Comparison of ENCODE assay signal across 8 cellular contexts in the genomic region with DNA sequence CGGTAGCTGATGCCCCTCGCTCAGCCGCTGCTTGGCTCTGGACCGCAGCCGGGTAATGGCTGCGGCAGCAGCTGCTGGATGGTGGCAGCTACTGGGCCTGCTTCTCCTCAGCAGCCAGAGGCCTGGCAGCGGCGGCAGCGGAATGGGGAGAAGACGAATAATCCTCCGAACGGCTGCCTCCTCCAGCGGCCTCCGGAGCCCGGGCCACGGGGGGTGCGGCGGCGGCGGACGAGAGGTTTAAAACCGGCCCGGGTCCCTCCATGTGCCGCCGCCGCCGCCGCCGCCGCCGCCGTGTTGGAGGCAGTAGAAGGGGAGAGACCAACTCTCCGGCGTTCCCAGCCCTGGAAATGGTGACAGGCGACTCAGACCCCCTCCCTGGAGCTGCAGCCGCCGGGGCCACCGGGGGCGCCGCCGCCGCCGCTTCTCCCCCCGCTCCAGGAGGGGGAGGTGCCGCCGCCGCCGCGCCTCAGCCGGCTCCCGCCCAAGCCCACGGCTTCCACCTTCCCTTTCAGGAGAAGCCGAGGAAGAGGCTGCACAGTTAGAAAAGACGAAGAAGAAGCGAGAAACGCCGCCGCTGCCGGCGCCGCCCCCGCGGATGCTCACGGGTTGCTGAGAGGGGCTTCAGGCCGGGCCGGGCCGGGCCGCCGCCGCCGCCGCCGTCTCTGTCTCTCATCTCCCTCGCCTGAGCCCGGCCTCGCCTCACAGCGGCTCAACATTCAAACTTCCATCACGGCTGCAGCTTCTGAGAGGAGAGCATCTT.
DNase-seq lines count a peak whose midpoint lies in the region; ATAC-seq and TF ChIP-seq lines count a peak whose summit lies in the region.

No MANE protein-coding gene starts in this region.

- H3K9me3 ChIP-seq in HAP-1 (0 out of 2 replicates have a peak, but pooled peaks cover under 1% of the 10 kb centered on the region), hepatocyte (ENCODE audit: low read depth) (no peaks in the 10 kb centered on the region)

- no peaks in the 10 kb centered on the region for H4K20me1 ChIP-seq in hepatocyte (ENCODE audit: insufficient read depth, poor library complexity, severe bottlenecking)

- CTCF ChIA-PET in RWPE1 (lab: Yijun Ruan, JAX), result interaction anchor here (1.2 kb wide), 1 partner anchor 53 kb away, joined by 6 read pairs; no protein-coding TSS in a partner anchor

- no peaks in the 10 kb centered on the region for H3K27me3 ChIP-seq in HAP-1 (ENCODE audit: low read depth)
- H3K27me3 ChIP-seq in hepatocyte, result peaks cover 20% of the 10 kb centered on the region
- H3K27me3 ChIP-seq in rectal smooth muscle tissue (ENCODE audit: control insufficient read depth, insufficient read depth, low read length), result no peaks in the 10 kb centered on the region

- H3K4me3 ChIP-seq in AG10803 (ENCODE audit: low read length), result peak overlapping the region; percentile 49
- H3K4me3 ChIP-seq in HAP-1, result peak overlapping the region; percentile 39
- H3K4me3 ChIP-seq in hepatocyte, result peak overlapping the region; percentile 46
- H3K4me3 ChIP-seq in rectal smooth muscle tissue (ENCODE audit: low read length), result peak overlapping the region; percentile 60

- H3K36me3 ChIP-seq in HAP-1 (replicated peaks), result no peaks in the 10 kb centered on the region
- no peaks in the 10 kb centered on the region for H3K36me3 ChIP-seq in hepatocyte (replicated peaks; ENCODE audit: insufficient read depth, low read depth)
- no peaks in the 10 kb centered on the region for H3K36me3 ChIP-seq in rectal smooth muscle tissue (ENCODE audit: control insufficient read depth, insufficient read depth, low read length)

- peak; percentile 5 for DNase-seq in AG10803 (ENCODE audit: low read depth)
- DNase-seq in HAP-1 (ENCODE audit: low spot score in 2 of 2), result peak; percentile 39 to 70
- DNase-seq in RWPE1 (ENCODE audit: low spot score), result peak; percentile 23
- peak; percentile 45 for DNase-seq in hepatocyte (ENCODE audit: low spot score)

- no peak for TF ChIP-seq CTCF in AG10803 (conservative IDR thresholded peaks at IDR 0.05; ENCODE audit: low read length)
- no peak for TF ChIP-seq CTCF in RWPE1 (conservative IDR thresholded peaks at IDR 0.05; ENCODE audit: low read depth)
- no peak for TF ChIP-seq CTCF in hepatocyte (IDR thresholded peaks at IDR 0.05; ENCODE audit: poor library complexity)

- no peaks in the 10 kb centered on the region for H3K79me2 ChIP-seq in hepatocyte

- H3K4me2 ChIP-seq in hepatocyte, result peak overlapping the region; percentile 83

- POLR2A ChIA-PET in RWPE1 (lab: Yijun Ruan, JAX; ENCODE audit: low non-redundant PET), result no interaction called here

- in situ Hi-C loops in HAP-1 (cut with MboI; ENCODE audit: low sequenced_read_pairs), result no loop called here

- H3K4me1 ChIP-seq in HAP-1 (peaks cover 8% of the 10 kb centered on the region), hepatocyte (ENCODE audit: insufficient read depth) (no peaks in the 10 kb centered on the region), rectal smooth muscle tissue (ENCODE audit: control insufficient read depth, insufficient read depth, low read length) (no peaks in the 10 kb centered on the region)

- WGBS in hepatocyte (ENCODE audit: low lambda C conversion rate, missing lambda C conversion rate), result 1% methylated on average over 64 of the region's 78 CpGs

- no peak overlapping the region for H3K9ac ChIP-seq in rectal smooth muscle tissue (ENCODE audit: low read length)

- H3K27ac ChIP-seq in RWPE1 (0 out of 2 replicates have a peak overlapping the region, but pooled peaks have one; percentile 5), angular gyrus (ENCODE audit: low read depth, low read length) (peak overlapping the region; percentile 94), hepatocyte (peak overlapping the region; percentile 77), rectal smooth muscle tissue (ENCODE audit: low read depth, low read length) (peak overlapping the region; percentile 79)

- H3K9me2 ChIP-seq in hepatocyte (replicated peaks; ENCODE audit: insufficient read depth), result no peaks in the 10 kb centered on the region

- H2AFZ ChIP-seq in hepatocyte, result peak overlapping the region; percentile 78

- ATAC-seq in GM21529 (IDR thresholded peaks at IDR 0.05; ENCODE audit: unreplicated experiment), result no peak
- ATAC-seq in GM19351 (IDR thresholded peaks at IDR 0.05; ENCODE audit: unreplicated experiment), result no peak

Comparison
In these comparisons a context has a peak if more than half of its experiments do, and no peak if none do; other contexts are left out.
1. H3K27ac ChIP-seq: peak in every context shown above with its lines; median percentile 94 in angular gyrus; 79 in rectal smooth muscle tissue; 77 in hepatocyte; 5 in RWPE1.